In genomic region chr22:41523464-41524221, GRCh38 we compare ENCODE assay signal across 1 cellular context.
TF ChIP-seq lines count a peak whose summit lies in the region.

No MANE protein-coding gene starts in this region.

TF ChIP-seq in K562, 482 proteins besides CTCF, POLR2A, EP300 and RAD21 (continued from another document and continues in another):
- TF ChIP-seq, protein P1, sequence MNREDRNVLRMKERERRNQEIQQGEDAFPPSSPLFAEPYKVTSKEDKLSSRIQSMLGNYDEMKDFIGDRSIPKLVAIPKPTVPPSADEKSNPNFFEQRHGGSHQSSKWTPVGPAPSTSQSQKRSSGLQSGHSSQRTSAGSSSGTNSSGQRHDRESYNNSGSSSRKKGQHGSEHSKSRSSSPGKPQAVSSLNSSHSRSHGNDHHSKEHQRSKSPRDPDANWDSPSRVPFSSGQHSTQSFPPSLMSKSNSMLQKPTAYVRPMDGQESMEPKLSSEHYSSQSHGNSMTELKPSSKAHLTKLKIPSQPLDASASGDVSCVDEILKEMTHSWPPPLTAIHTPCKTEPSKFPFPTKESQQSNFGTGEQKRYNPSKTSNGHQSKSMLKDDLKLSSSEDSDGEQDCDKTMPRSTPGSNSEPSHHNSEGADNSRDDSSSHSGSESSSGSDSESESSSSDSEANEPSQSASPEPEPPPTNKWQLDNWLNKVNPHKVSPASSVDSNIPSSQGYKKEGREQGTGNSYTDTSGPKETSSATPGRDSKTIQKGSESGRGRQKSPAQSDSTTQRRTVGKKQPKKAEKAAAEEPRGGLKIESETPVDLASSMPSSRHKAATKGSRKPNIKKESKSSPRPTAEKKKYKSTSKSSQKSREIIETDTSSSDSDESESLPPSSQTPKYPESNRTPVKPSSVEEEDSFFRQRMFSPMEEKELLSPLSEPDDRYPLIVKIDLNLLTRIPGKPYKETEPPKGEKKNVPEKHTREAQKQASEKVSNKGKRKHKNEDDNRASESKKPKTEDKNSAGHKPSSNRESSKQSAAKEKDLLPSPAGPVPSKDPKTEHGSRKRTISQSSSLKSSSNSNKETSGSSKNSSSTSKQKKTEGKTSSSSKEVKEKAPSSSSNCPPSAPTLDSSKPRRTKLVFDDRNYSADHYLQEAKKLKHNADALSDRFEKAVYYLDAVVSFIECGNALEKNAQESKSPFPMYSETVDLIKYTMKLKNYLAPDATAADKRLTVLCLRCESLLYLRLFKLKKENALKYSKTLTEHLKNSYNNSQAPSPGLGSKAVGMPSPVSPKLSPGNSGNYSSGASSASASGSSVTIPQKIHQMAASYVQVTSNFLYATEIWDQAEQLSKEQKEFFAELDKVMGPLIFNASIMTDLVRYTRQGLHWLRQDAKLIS (CRISPR knock-in tag; IDR thresholded peaks at IDR 0.05): 0 out of 2 replicates have a peak, but pooled peaks have one; percentile 47
- TF ChIP-seq RBM22 (IDR thresholded peaks at IDR 0.05; ENCODE audit: low read depth, low read length, poor library complexity, severe bottlenecking) (peak; percentile 12), KHSRP (IDR thresholded peaks at IDR 0.05) (no peak), E2F4 (CRISPR knock-in tag; IDR thresholded peaks at IDR 0.05; ENCODE audit: low read depth) (no peak), RBBP5 (IDR thresholded peaks at IDR 0.05; ENCODE audit: borderline replicate concordance, insufficient read depth, low read length, poor library complexity, severe bottlenecking) (peak; percentile 27), VEZF1 (CRISPR knock-in tag; IDR thresholded peaks at IDR 0.05) (peak; percentile 59), TAL1 (IDR thresholded peaks at IDR 0.05) (peak; percentile 83), HDAC3 (IDR thresholded peaks at IDR 0.05; ENCODE audit: borderline replicate concordance, partially characterized antibody) (peak; percentile 1), SMC3 (conservative IDR thresholded peaks at IDR 0.05; ENCODE audit: insufficient read depth, low read depth, low read length) (no peak), LEF1 (IDR thresholded peaks at IDR 0.05) (peak; percentile 81), MEF2A (IDR thresholded peaks at IDR 0.05; ENCODE audit: control insufficient read depth, low read depth, low read length) (no peak), MCM3 (IDR thresholded peaks at IDR 0.05) (no peak), DMBX1 (CRISPR knock-in tag; IDR thresholded peaks at IDR 0.05; ENCODE audit: borderline replicate concordance) (0 out of 2 replicates have a peak, but pooled peaks have one; percentile 59), HNRNPH1 (optimal IDR thresholded peaks at IDR 0.05; ENCODE audit: low read depth, low read length) (no peak), LCOR (CRISPR knock-in tag; IDR thresholded peaks at IDR 0.05) (0 out of 2 replicates have a peak, but pooled peaks have one; percentile 37), PHF20 (IDR thresholded peaks at IDR 0.05; ENCODE audit: partially characterized antibody) (no peak), ZNF165 (CRISPR knock-in tag; IDR thresholded peaks at IDR 0.05; ENCODE audit: borderline replicate concordance) (no peak), PHB2 (IDR thresholded peaks at IDR 0.05; ENCODE audit: low read depth) (no peak), NEUROD1 (IDR thresholded peaks at IDR 0.05; ENCODE audit: borderline replicate concordance, low read depth, low read length, partially characterized antibody) (peak; percentile 68), NKRF (IDR thresholded peaks at IDR 0.05; ENCODE audit: borderline replicate concordance) (no peak), PCBP2 (IDR thresholded peaks at IDR 0.05; ENCODE audit: low read depth, low read length, poor library complexity, severe bottlenecking) (no peak), TAF15 (IDR thresholded peaks at IDR 0.05; ENCODE audit: low read depth, low read length) (no peak), NCOA1 (IDR thresholded peaks at IDR 0.05; ENCODE audit: low read depth) (peak; percentile 46; the same call in 1 of the 2 replicates), FOXP1 (CRISPR knock-in tag; IDR thresholded peaks at IDR 0.05) (peak; percentile 80), TBL1XR1 (IDR thresholded peaks at IDR 0.05; ENCODE audit: low read length in 2 of 2) (peak in 1 of 2 experiments; percentile 47; a peak in 1 of 4 replicates), FOSL1 (tag; conservative IDR thresholded peaks at IDR 0.05) (0 out of 2 replicates have a peak, but pooled peaks have one; percentile 19), RCOR1 (IDR thresholded peaks at IDR 0.05; ENCODE audit: borderline replicate concordance in 1 of 2, low read depth in 2 of 2, low read length in 2 of 2) (peak in 1 of 2 experiments; percentile 64; a peak in 2 of 4 replicates), SMARCE1 (IDR thresholded peaks at IDR 0.05) (peak; percentile 74), KDM1A (IDR thresholded peaks at IDR 0.05) (peak in 1 of 2 experiments; percentile 32; a peak in 1 of 4 replicates), GABPB1 (CRISPR knock-in tag; IDR thresholded peaks at IDR 0.05) (peak; percentile 63; the same call in 1 of the 2 replicates), ZNF134 (CRISPR knock-in tag; conservative IDR thresholded peaks at IDR 0.05) (0 out of 2 replicates have a peak, but pooled peaks have one; percentile 19), LARP7 (IDR thresholded peaks at IDR 0.05) (no peak), CREB3L1 (IDR thresholded peaks at IDR 0.05; ENCODE audit: borderline replicate concordance, low read depth) (peak; percentile 31; the same call in 1 of the 2 replicates), RBFOX2 (IDR thresholded peaks at IDR 0.05; ENCODE audit: low read depth, low read length) (peak; percentile 50), SMAD4 (CRISPR knock-in tag; conservative IDR thresholded peaks at IDR 0.05) (peak; percentile 85), MLX (CRISPR knock-in tag; conservative IDR thresholded peaks at IDR 0.05) (no peak), MCM5 (IDR thresholded peaks at IDR 0.05; ENCODE audit: low read depth) (no peak), TCF3 (CRISPR knock-in tag; IDR thresholded peaks at IDR 0.05) (peak; percentile 96), YY1 (IDR thresholded peaks at IDR 0.05; ENCODE audit: borderline replicate concordance in 1 of 3, control insufficient read depth in 1 of 3, extremely low read depth in 1 of 3, insufficient read depth in 3 of 3, insufficient read length in 1 of 3, insufficient replicate concordance in 2 of 3, low read depth in 1 of 3, low read length in 2 of 3) (no peak), ZNF717 (CRISPR knock-in tag; IDR thresholded peaks at IDR 0.05) (no peak), L3MBTL2 (IDR thresholded peaks at IDR 0.05) (peak; percentile 90), KDM4B (IDR thresholded peaks at IDR 0.05; ENCODE audit: borderline replicate concordance in 2 of 2, low read depth in 1 of 2) (no peak; a peak in 1 of 4 replicates)
- TF ChIP-seq, protein P2, sequence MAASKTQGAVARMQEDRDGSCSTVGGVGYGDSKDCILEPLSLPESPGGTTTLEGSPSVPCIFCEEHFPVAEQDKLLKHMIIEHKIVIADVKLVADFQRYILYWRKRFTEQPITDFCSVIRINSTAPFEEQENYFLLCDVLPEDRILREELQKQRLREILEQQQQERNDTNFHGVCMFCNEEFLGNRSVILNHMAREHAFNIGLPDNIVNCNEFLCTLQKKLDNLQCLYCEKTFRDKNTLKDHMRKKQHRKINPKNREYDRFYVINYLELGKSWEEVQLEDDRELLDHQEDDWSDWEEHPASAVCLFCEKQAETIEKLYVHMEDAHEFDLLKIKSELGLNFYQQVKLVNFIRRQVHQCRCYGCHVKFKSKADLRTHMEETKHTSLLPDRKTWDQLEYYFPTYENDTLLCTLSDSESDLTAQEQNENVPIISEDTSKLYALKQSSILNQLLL (CRISPR knock-in tag; IDR thresholded peaks at IDR 0.05; ENCODE audit: borderline replicate concordance): no peak
- TF ChIP-seq, protein P3, sequence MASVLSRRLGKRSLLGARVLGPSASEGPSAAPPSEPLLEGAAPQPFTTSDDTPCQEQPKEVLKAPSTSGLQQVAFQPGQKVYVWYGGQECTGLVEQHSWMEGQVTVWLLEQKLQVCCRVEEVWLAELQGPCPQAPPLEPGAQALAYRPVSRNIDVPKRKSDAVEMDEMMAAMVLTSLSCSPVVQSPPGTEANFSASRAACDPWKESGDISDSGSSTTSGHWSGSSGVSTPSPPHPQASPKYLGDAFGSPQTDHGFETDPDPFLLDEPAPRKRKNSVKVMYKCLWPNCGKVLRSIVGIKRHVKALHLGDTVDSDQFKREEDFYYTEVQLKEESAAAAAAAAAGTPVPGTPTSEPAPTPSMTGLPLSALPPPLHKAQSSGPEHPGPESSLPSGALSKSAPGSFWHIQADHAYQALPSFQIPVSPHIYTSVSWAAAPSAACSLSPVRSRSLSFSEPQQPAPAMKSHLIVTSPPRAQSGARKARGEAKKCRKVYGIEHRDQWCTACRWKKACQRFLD (CRISPR knock-in tag; IDR thresholded peaks at IDR 0.05): peak; percentile 78; the same call in 1 of the 2 replicates
- TF ChIP-seq, protein P4, sequence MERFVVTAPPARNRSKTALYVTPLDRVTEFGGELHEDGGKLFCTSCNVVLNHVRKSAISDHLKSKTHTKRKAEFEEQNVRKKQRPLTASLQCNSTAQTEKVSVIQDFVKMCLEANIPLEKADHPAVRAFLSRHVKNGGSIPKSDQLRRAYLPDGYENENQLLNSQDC (CRISPR knock-in tag; IDR thresholded peaks at IDR 0.05): no peak
- TF ChIP-seq, protein P5, sequence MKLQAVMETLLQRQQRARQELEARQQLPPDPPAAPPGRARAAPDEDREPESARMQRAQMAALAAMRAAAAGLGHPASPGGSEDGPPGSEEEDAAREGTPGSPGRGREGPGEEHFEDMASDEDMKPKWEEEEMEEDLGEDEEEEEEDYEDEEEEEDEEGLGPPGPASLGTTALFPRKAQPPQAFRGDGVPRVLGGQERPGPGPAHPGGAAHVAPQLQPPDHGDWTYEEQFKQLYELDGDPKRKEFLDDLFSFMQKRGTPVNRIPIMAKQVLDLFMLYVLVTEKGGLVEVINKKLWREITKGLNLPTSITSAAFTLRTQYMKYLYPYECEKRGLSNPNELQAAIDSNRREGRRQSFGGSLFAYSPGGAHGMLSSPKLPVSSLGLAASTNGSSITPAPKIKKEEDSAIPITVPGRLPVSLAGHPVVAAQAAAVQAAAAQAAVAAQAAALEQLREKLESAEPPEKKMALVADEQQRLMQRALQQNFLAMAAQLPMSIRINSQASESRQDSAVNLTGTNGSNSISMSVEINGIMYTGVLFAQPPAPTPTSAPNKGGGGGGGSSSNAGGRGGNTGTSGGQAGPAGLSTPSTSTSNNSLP (IDR thresholded peaks at IDR 0.05; ENCODE audit: borderline replicate concordance, low read depth, low read length): no peak
- TF ChIP-seq, protein P6, sequence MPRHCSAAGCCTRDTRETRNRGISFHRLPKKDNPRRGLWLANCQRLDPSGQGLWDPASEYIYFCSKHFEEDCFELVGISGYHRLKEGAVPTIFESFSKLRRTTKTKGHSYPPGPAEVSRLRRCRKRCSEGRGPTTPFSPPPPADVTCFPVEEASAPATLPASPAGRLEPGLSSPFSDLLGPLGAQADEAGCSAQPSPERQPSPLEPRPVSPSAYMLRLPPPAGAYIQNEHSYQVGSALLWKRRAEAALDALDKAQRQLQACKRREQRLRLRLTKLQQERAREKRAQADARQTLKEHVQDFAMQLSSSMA (CRISPR knock-in tag; IDR thresholded peaks at IDR 0.05): no peak
